Comparison of ENCODE assay signal across 16 cellular contexts in the genomic region with DNA sequence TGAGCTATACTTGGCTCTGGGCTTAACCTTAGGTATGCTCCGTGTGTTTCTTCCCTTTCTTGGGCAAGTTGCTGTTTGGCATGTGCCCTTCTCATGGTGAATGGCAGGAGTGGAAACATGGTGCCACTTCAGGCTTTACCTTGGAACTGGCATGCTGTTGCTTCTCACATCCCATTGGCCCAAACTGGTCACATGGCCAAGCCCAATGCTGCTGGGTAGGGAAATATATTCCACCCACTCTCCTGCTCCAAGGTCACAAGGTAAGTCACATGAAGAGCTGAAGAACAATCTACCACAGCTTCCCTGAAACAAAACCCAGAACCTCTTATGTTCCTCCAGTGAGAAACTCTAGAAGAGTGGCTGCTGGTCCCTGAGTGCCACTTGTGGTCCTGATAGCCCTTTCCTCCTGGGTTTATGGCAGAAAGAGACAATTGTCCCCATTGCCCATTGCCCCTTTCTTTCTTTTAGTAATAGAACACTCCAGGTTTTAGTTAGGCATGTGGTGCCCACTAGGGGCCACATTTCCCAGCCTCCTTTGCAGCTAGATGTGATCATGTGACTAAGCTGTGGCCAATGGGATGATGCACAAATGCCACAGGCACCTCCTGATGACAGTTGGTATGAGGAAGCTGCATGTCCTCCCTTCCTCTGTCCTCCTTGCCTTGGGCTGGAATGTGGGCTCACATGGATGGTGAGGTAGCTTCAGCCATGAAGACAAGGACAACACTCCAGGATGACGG.
"Had no signal": no experiment of that assay in that cellular context is flagged by ENCODE, and none has a peak within 500 bp of the region (broad histone marks: within the 10 kb centered on the region; RNA-seq: fewer than 3 reads in every experiment).

No MANE protein-coding gene starts in this region.

- DNase-seq: activated CD4-positive, alpha-beta T cell treated with anti-CD3 and anti-CD28 coated beads, Interleukin-2, amount 50 U/mL, for 4 hours; activated CD8-positive, alpha-beta memory T cell treated with anti-CD3 and anti-CD28 coated beads, Interleukin-2, amount 50 U/mL, for 4 hours; activated effector memory CD4-positive, alpha-beta T cell treated with anti-CD3 and anti-CD28 coated beads, Interleukin-2, amount 50 U/mL, for 16 hours; activated T-cell treated with anti-CD3 and anti-CD28 coated beads, Interleukin-2, amount 50 U/mL, for 48 hours; amygdala; body of pancreas; central memory CD4-positive, alpha-beta T cell; kidney glomerular epithelial cell; occipital lobe; small intestine; stimulated activated CD4-positive, alpha-beta T cell treated with anti-CD3 and anti-CD28 coated beads, Interleukin-4, amount 100 ng/mL, for 24 hours; stimulated activated naive CD4-positive, alpha-beta T cell; T-helper 9 cell; tibial artery had no signal

- FAIRE-seq: small intestine had no signal

- ATAC-seq: activated CD4-positive, CD25-positive, alpha-beta regulatory T cell treated with anti-CD3 and anti-CD28 coated beads, Interleukin-2, amount 50 U/mL, for 24 hours; body of pancreas; esophagus mucosa had no signal
